Comparison of ENCODE assay signal across 11 cellular contexts in the genomic region with DNA sequence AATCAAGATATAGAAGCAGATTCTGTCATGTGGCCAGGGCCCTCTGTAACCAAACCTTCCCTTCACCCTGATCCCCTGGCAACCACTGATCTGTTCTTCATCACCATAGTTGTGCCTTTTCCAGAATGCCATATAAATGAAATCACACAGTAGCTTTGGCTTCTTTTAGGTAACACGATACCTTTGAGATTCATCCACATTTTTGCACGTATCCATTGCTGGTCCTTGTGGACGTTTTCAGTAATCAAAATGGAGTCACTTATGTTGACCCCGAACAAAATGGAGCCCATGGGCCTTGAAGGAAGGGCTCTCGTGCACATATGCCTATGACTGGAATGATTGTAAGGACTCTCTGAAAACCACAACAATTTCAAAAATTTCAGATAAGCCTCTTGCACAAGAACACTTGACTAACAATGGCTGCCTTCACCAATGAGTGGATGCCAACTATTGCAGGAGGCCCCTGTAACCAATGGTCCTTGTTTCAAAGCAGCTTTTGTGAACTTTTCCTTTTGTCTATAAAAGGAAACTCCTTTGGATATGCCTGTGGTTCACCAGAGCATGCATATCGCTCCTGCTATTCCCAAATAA.
DNase-seq lines count a peak whose midpoint lies in the region; FAIRE-seq and TF ChIP-seq lines count a peak whose summit lies in the region.
"Had no signal": no experiment of that assay in that cellular context is flagged by ENCODE, and none has a peak within 500 bp of the region (broad histone marks: within the 10 kb centered on the region; RNA-seq: fewer than 3 reads in every experiment).

No MANE protein-coding gene starts in this region.

- H3K79me1 ChIP-seq in neuronal stem cell (ENCODE audit: low read depth, low read length) = no peaks in the 10 kb centered on the region

- no peak overlapping the region for H2BK12ac ChIP-seq in neuronal stem cell (ENCODE audit: low read length)

- H3K4me3 ChIP-seq in coronary artery (no peak overlapping the region), neuronal stem cell (ENCODE audit: low read length in 2 of 2) (no peak overlapping the region)

- no peak overlapping the region for H2BK120ac ChIP-seq in neuronal stem cell (ENCODE audit: low read depth, low read length)

- peaks cover 2 to 7% of the 10 kb centered on the region in 2 donors for H3K4me1 ChIP-seq in neuronal stem cell (ENCODE audit: control insufficient read depth in 2 of 2, insufficient read depth in 1 of 2, low read depth in 1 of 2, low read length in 2 of 2)

- H4K8ac ChIP-seq in neuronal stem cell (ENCODE audit: low read depth, low read length) = no peak overlapping the region

- H3K27me3 ChIP-seq in neuronal stem cell (ENCODE audit: control insufficient read depth in 3 of 3, insufficient read depth in 3 of 3, low read depth in 1 of 3, low read length in 3 of 3) = peaks cover 0 to 13% (median 0%) of the 10 kb centered on the region in 3 experiments

- no peak overlapping the region for H2AK5ac ChIP-seq in neuronal stem cell (ENCODE audit: low read depth, low read length)

- no peak overlapping the region for H3K18ac ChIP-seq in neuronal stem cell (ENCODE audit: low read length)

- no peak overlapping the region for H4K91ac ChIP-seq in neuronal stem cell (ENCODE audit: low read depth, low read length, poor library complexity)

- H2BK15ac ChIP-seq in neuronal stem cell (ENCODE audit: low read length) = no peak overlapping the region

- H3K36me3 ChIP-seq in neuronal stem cell (replicated peaks in 1 of 2; ENCODE audit: control insufficient read depth in 2 of 2, insufficient read depth in 2 of 2, low read length in 2 of 2) = no peaks in the 10 kb centered on the region

- H2AFZ ChIP-seq in neuronal stem cell (ENCODE audit: low read length) = peak overlapping the region; percentile 51

- no peak overlapping the region for H3K23ac ChIP-seq in neuronal stem cell (ENCODE audit: low read depth, low read length, poor library complexity)

- TF ChIP-seq CTCF in coronary artery (IDR thresholded peaks at IDR 0.05) = no peak

- no peak overlapping the region for H2BK5ac ChIP-seq in neuronal stem cell (ENCODE audit: low read length)

- H3K4me2 ChIP-seq in neuronal stem cell (ENCODE audit: insufficient read depth, low read length, poor library complexity, severe bottlenecking) = no peak overlapping the region

- H3K4ac ChIP-seq in neuronal stem cell (ENCODE audit: low read length) = no peak overlapping the region

- DNase-seq in Daoy (ENCODE audit: low read depth) (peak; percentile 85), NCI-H2107 treated with DMSO at 0.1 percent for 48 hours (lab: John Stamatoyannopoulos, UW; ENCODE audit: unreplicated experiment) (peak; percentile 56), coronary artery (ENCODE audit: low spot score) (no peak), neuronal stem cell (ENCODE audit: low spot score) (no peak), NCI-H1436 (lab: John Stamatoyannopoulos, UW) (no peak), frontal cortex (ENCODE audit: low spot score in 2 of 2) (no peak), putamen (ENCODE audit: low spot score) (no peak), inferior parietal cortex (ENCODE audit: extremely low spot score) (no peak)
- DNase-seq: natural killer cell; stimulated activated naive CD4-positive, alpha-beta T cell had no signal

- H3K9ac ChIP-seq in neuronal stem cell (ENCODE audit: low read depth, low read length, poor library complexity) = no peak overlapping the region

- no peak for FAIRE-seq in frontal cortex (lab: Jason Lieb, UNC)
- FAIRE-seq: GM12892 had no signal

- H3K9me3 ChIP-seq in neuronal stem cell (replicated peaks in 1 of 2; ENCODE audit: control insufficient read depth in 2 of 2, insufficient read depth in 1 of 2, low read depth in 1 of 2, low read length in 2 of 2) = no peaks in the 10 kb centered on the region

- H3K14ac ChIP-seq in neuronal stem cell (ENCODE audit: low read length) = no peak overlapping the region

- WGBS in neuronal stem cell (ENCODE audit: extremely low coverage in 2 of 2, insufficient read length in 2 of 2, insufficient replicate concordance in 1 of 2), 2 donors = no CpG with 5 or more reads among the region's 6 CpGs

- H3K27ac ChIP-seq in coronary artery (peak overlapping the region; percentile 13 to 16), neuronal stem cell (replicated peaks; ENCODE audit: low read length) (no peak overlapping the region)

Comparison
In these comparisons a context has a peak if more than half of its experiments do, and no peak if none do; other contexts are left out.
1. DNase-seq: peak in Daoy (single experiment) and NCI-H2107 treated with DMSO at 0.1 percent for 48 hours (single experiment); none in coronary artery (single experiment), neuronal stem cell (single experiment), NCI-H1436 (single experiment), frontal cortex (0 of 2), putamen (single experiment) and inferior parietal cortex (single experiment).